ENCODE assay signal across 20 cellular contexts in the genomic region with DNA sequence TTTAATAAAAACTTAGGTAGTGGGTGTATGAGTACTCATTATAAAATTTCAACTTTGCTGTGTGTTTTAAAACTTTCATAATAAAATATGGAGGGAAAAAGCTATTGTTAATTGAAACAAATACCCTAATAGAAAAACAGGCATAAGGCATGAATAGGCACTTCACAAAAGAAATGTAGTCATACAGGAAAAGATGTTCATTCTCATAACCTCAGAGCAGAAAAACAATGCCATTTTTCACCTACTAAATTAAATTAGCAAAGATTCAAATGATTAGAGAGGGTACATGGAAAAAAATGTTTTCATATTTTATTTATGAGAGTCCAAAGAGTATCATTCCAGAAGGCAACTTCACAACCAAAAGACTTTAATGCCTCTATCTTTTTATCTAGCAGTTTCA. TPM values are rescaled to one million over a fixed set of nuclear protein-coding genes. Genes with fewer than 3 reads are reported as not detected.
A peak's percentile ranks its signal among the peaks of the same experiment; 100 is the strongest.
DNase-seq lines count a peak whose midpoint lies in the region; ATAC-seq and TF ChIP-seq lines count a peak whose summit lies in the region.
"Had no signal": no experiment of that assay in that cellular context is flagged by ENCODE, and none has a peak within 500 bp of the region (broad histone marks: within the 10 kb centered on the region; RNA-seq: fewer than 3 reads in every experiment).

No MANE protein-coding gene starts in this region.

- no peaks in the 10 kb centered on the region for H3K9me3 ChIP-seq in CD8-positive, alpha-beta T cell (ENCODE audit: low read length)
- no peaks in the 10 kb centered on the region for H3K9me3 ChIP-seq in tibial artery

- POLR2A ChIA-PET in CD8-positive, alpha-beta T cell (lab: Charles Lee) = no interaction called here

- CTCF ChIA-PET in CD8-positive, alpha-beta T cell (lab: Charles Lee) = interaction anchor here (1.0 to 1.2 kb wide), 3 partner anchors 11 to 19 kb away, joined by 3 to 4 read pairs (median 3); no protein-coding TSS in a partner anchor

- no peak overlapping the region for H3K4me3 Mint-ChIP-seq in CD8-positive, alpha-beta T cell
- H3K4me3 Mint-ChIP-seq: B cell; CD4-positive, CD25-positive, alpha-beta regulatory T cell; CD8-positive, alpha-beta memory T cell had no signal

- peak overlapping the region; percentile 3 for H3K27ac Mint-ChIP-seq in CD8-positive, alpha-beta T cell
- H3K27ac Mint-ChIP-seq: B cell; CD4-positive, CD25-positive, alpha-beta regulatory T cell had no signal

- peaks cover 24% of the 10 kb centered on the region for H3K4me1 Mint-ChIP-seq in CD8-positive, alpha-beta T cell (ENCODE audit: low read depth)

- H3K4me3 ChIP-seq in CD8-positive, alpha-beta T cell (ENCODE audit: low read depth, low read length) = no peak overlapping the region
- no peak overlapping the region for H3K4me3 ChIP-seq in tibial artery
- H3K4me3 ChIP-seq: BLaER1, GM12878 had no signal

- no peaks in the 10 kb centered on the region for H3K36me3 Mint-ChIP-seq in CD8-positive, alpha-beta T cell
- H3K36me3 Mint-ChIP-seq: CD4-positive, CD25-positive, alpha-beta regulatory T cell had no signal

- intact Hi-C loops in CD8-positive, alpha-beta T cell (cut with DNase I, micrococcal nuclease) = no loop called here
- intact Hi-C loops in tibial artery (cut with DNase I; ENCODE audit: low total_unique reads) = loop anchor here (10.0 kb wide), 1 partner anchor 965 kb away; no protein-coding TSS in a partner anchor

- no peaks in the 10 kb centered on the region for H3K27me3 ChIP-seq in CD8-positive, alpha-beta T cell (ENCODE audit: insufficient read depth, low read length)
- H3K27me3 ChIP-seq in tibial artery = no peaks in the 10 kb centered on the region
- H3K27me3 ChIP-seq: BLaER1 had no signal

- ATAC-seq in CD8-positive, alpha-beta T cell = no peak
- no peak for ATAC-seq in HG02970 (IDR thresholded peaks at IDR 0.05; ENCODE audit: low FRiP score, unreplicated experiment)

- TF ChIP-seq CTCF in CD8-positive, alpha-beta T cell (IDR thresholded peaks at IDR 0.05) = no peak
- TF ChIP-seq CTCF in tibial artery (IDR thresholded peaks at IDR 0.05) = no peak

- no peaks in the 10 kb centered on the region for H3K4me1 ChIP-seq in CD8-positive, alpha-beta T cell (ENCODE audit: insufficient read depth, low read length)
- H3K4me1 ChIP-seq in tibial artery = peaks cover 0 to 30% (median 4%) of the 10 kb centered on the region in 4 donors
- H3K4me1 ChIP-seq: BLaER1 had no signal

- no peak for DNase-seq in CD8-positive, alpha-beta T cell
- peak; percentile 53 for DNase-seq in dermis blood vessel endothelial cell
- peak; percentile 44 to 53 for DNase-seq in lung microvascular endothelial cell (ENCODE audit: low read depth in 2 of 2)
- DNase-seq in H4 (ENCODE audit: low spot score) = no peak
- no peak for DNase-seq in tibial artery
- DNase-seq: CD4-positive, CD25-positive, alpha-beta regulatory T cell; CD8-positive, alpha-beta memory T cell; DMS 273 treated with DMSO at 0.1 percent for 48 hours; DMS79; EL; GDM1; GOT3; H7; HCEC 1CT had no signal

- no peaks in the 10 kb centered on the region for H3K36me3 ChIP-seq in CD8-positive, alpha-beta T cell (ENCODE audit: insufficient read depth, low read length)
- no peaks in the 10 kb centered on the region for H3K36me3 ChIP-seq in tibial artery

- H3K27me3 Mint-ChIP-seq in CD8-positive, alpha-beta T cell (ENCODE audit: low read depth) = no peaks in the 10 kb centered on the region
- H3K27me3 Mint-ChIP-seq: B cell; CD4-positive, CD25-positive, alpha-beta regulatory T cell; CD8-positive, alpha-beta memory T cell had no signal

- H3K27ac ChIP-seq in CD8-positive, alpha-beta T cell (ENCODE audit: low read depth, low read length) = no peak overlapping the region
- H3K27ac ChIP-seq in tibial artery = no peak overlapping the region
- H3K27ac ChIP-seq: 22Rv1, BLaER1, C4-2B had no signal

- H3K9me3 Mint-ChIP-seq in CD8-positive, alpha-beta T cell = peaks cover 2% of the 10 kb centered on the region

RNA-seq across cellular contexts. Expression of a gene that starts 20.6 kb away (rescaled TPM):
- 100 to 1,000 TPM; 308 to 313 TPM for total RNA-seq in CD8-positive, alpha-beta T cell
- total RNA-seq in dermis blood vessel endothelial cell (95.5 and 124 TPM in 2 replicates), lung microvascular endothelial cell (61.9 and 80.8 TPM in 2 replicates)
- 17.3 and 18.1 TPM in 2 replicates for total RNA-seq in H4 (2014; rRNA removed; shearing (Covaris generic))

RNA-seq across cellular contexts. Expression of a gene that starts 21.6 kb away (rescaled TPM):
- 1 to 10 TPM; 6.1 to 7.2 TPM for total RNA-seq in CD8-positive, alpha-beta T cell
- 9.1 and 9.5 TPM in 2 replicates for total RNA-seq in dermis blood vessel endothelial cell
- 5.0 and 6.9 TPM in 2 replicates for total RNA-seq in lung microvascular endothelial cell
- 3.1 and 5.2 TPM in 2 replicates for total RNA-seq in H4 (2014; rRNA removed; shearing (Covaris generic))

Comparison
In these comparisons a context has a peak if more than half of its experiments do, and no peak if none do; other contexts are left out.
1. DNase-seq: peak in dermis blood vessel endothelial cell (single experiment) and lung microvascular endothelial cell (2 of 2); none in CD8-positive, alpha-beta T cell (0 of 7), H4 (single experiment) and tibial artery (0 of 2).